ENCODE assay signal across 12 cellular contexts in the genomic region with DNA sequence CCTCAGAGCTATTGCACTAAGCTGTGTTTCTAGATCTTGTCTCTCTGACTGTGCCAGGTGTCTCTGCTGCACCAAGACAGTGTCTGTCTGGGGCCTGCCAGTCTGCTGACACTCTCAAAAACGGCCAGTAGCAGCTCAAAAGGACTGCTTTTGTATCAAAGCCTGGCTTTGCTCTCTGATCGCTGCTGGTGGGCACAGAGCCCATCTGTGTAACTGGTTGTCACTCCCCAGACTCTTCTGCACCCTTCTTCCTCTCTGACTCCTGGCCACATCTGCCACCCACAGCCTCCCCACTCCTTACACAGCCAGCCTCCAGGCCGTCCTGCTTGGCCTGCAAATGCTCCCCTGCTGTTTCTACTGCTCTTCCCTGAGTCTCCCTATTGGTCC. TPM values are rescaled to one million over a fixed set of nuclear protein-coding genes. Genes with fewer than 3 reads are reported as not detected.
A peak's percentile ranks its signal among the peaks of the same experiment; 100 is the strongest.
DNase-seq lines count a peak whose midpoint lies in the region; ATAC-seq, FAIRE-seq and TF ChIP-seq lines count a peak whose summit lies in the region.
"Had no signal": no experiment of that assay in that cellular context is flagged by ENCODE, and none has a peak within 500 bp of the region (broad histone marks: within the 10 kb centered on the region; RNA-seq: fewer than 3 reads in every experiment).

No MANE protein-coding gene starts in this region.

- DNase-seq in SK-N-SH (peak; percentile 68), WTC11 (ENCODE audit: low spot score) (no peak), head of caudate nucleus (peak in 38 of 42 donors; percentile 27 to 84 (median 57)), smooth muscle cell (lab: John Stamatoyannopoulos, UW; ENCODE audit: unreplicated experiment) (no peak), small intestine (no peak)
- DNase-seq: left lung; NCI-H1105 treated with DMSO at 0.1 percent for 48 hours; stimulated activated naive CD4-positive, alpha-beta T cell treated with Interleukin-2 at 50 U/mL for 16 hours had no signal

- POLR2A ChIA-PET in SK-N-SH (lab: Yijun Ruan, JAX) (interaction anchor here (1.0 to 1.1 kb wide), 2 partner anchors 25 to 31 kb away, joined by 3 read pairs; no protein-coding TSS in a partner anchor), WTC11 (lab: Charles Lee) (no interaction called here)

- H4K20me1 ChIP-seq in SK-N-SH (ENCODE audit: insufficient read depth) (peaks cover 29% of the 10 kb centered on the region), smooth muscle cell (ENCODE audit: low read depth) (peaks cover 92% of the 10 kb centered on the region)

- H3K27me3 Mint-ChIP-seq in WTC11 (ENCODE audit: low read depth) = no peaks in the 10 kb centered on the region

- H3K9me3 ChIP-seq in SK-N-SH (no peaks in the 10 kb centered on the region), smooth muscle cell (replicated peaks; ENCODE audit: low read depth) (no peaks in the 10 kb centered on the region), small intestine (ENCODE audit: control insufficient read depth, low read depth) (no peaks in the 10 kb centered on the region)
- H3K9me3 ChIP-seq: left lung had no signal

- CTCF ChIA-PET in SK-N-SH (lab: Yijun Ruan, JAX) = interaction anchor here (2.2 to 4.3 kb wide), 2 partner anchors 26 to 31 kb away, joined by 7 to 30 read pairs; partner anchors contain the start of gene MED15
- CTCF ChIA-PET in WTC11 (lab: Charles Lee) = interaction anchor here (0.7 to 2.9 kb wide), 2 partner anchors 10 to 30 kb away, joined by 3 to 14 read pairs; no protein-coding TSS in a partner anchor

- no peak for ATAC-seq in SK-N-SH treated with all-trans-retinoic acid at 6 μM for 48 hours
- ATAC-seq in WTC11 = no peak
- no peak for ATAC-seq in GM21717 (IDR thresholded peaks at IDR 0.05; ENCODE audit: unreplicated experiment)
- no peak for ATAC-seq in GM18498 (IDR thresholded peaks at IDR 0.05; ENCODE audit: unreplicated experiment)
- ATAC-seq: left lung had no signal

- peaks cover 14% of the 10 kb centered on the region for H3K36me3 Mint-ChIP-seq in WTC11

- intact Hi-C loops in head of caudate nucleus (cut with DNase I) = no loop called here

- peaks cover 39% of the 10 kb centered on the region for H3F3A ChIP-seq in SK-N-SH (replicated peaks; ENCODE audit: insufficient read depth)
- peaks cover 31% of the 10 kb centered on the region for H3F3A ChIP-seq in smooth muscle cell (ENCODE audit: low read depth)

- no peak for TF ChIP-seq CTCF in SK-N-SH (IDR thresholded peaks at IDR 0.05)
- TF ChIP-seq CTCF in WTC11 (IDR thresholded peaks at IDR 0.05) = no peak
- no peak for TF ChIP-seq CTCF in smooth muscle cell (IDR thresholded peaks at IDR 0.05; ENCODE audit: borderline replicate concordance, insufficient read depth, poor library complexity, severe bottlenecking)

- H3K4me3 Mint-ChIP-seq in WTC11 = no peak overlapping the region

- H3K4me1 Mint-ChIP-seq in WTC11 = peaks cover 29% of the 10 kb centered on the region

- peak in 1 of 2 experiments; percentile 69; a peak in 1 of 4 replicates for TF ChIP-seq EP300 in SK-N-SH (IDR thresholded peaks at IDR 0.05; ENCODE audit: borderline replicate concordance in 1 of 2, low read depth in 1 of 2, low read length in 1 of 2)

- peak overlapping the region; percentile 34 for H3K27ac Mint-ChIP-seq in WTC11

- no peak overlapping the region for H3K9ac ChIP-seq in SK-N-SH
- H3K9ac ChIP-seq in smooth muscle cell (ENCODE audit: low read depth) = no peak overlapping the region

- peak overlapping the region; percentile 71; the same call in 1 of the 2 replicates for H3K4me2 ChIP-seq in SK-N-SH
- peak overlapping the region; percentile 78 for H3K4me2 ChIP-seq in smooth muscle cell

- peak overlapping the region; percentile 95 to 96 for H3K27ac ChIP-seq in SK-N-SH (ENCODE audit: low read depth in 2 of 2, low read length in 1 of 2)
- H3K27ac ChIP-seq in smooth muscle cell (ENCODE audit: low read depth) = peak overlapping the region; percentile 98
- H3K27ac ChIP-seq in small intestine (ENCODE audit: low read depth in 1 of 2, low read length in 1 of 2) = no peak overlapping the region
- H3K27ac ChIP-seq: HL-60 had no signal

- H3K9me2 ChIP-seq in SK-N-SH = no peaks in the 10 kb centered on the region

- H3K79me2 ChIP-seq in SK-N-SH (ENCODE audit: insufficient read depth) (peaks cover 85% of the 10 kb centered on the region), smooth muscle cell (ENCODE audit: low read depth) (peaks cover 79% of the 10 kb centered on the region)

- 34% methylated on average over 2 of the region's 3 CpGs for WGBS in SK-N-SH (ENCODE audit: low lambda C conversion rate)
- 82% methylated on average over 3 of the region's 3 CpGs for WGBS in smooth muscle cell (ENCODE audit: low lambda C conversion rate)
- WGBS in small intestine, 3 donors = 65 to 74% (median 66%) methylated on average over 3 of the region's 3 CpGs

- no peak for FAIRE-seq in small intestine (lab: Jason Lieb, UNC)

- no peaks in the 10 kb centered on the region for H3K9me3 Mint-ChIP-seq in WTC11

- H3K36me3 ChIP-seq in SK-N-SH (replicated peaks in 1 of 2; ENCODE audit: control insufficient read depth in 1 of 2, insufficient read depth in 2 of 2, low read length in 1 of 2) (peaks cover 9 to 24% of the 10 kb centered on the region in 2 experiments), smooth muscle cell (ENCODE audit: low read depth) (no peaks in the 10 kb centered on the region), small intestine (ENCODE audit: control insufficient read depth in 2 of 2, insufficient read depth in 2 of 2, low read length in 2 of 2) (peaks cover 0 to 2% of the 10 kb centered on the region in 2 donors)

- H2AFZ ChIP-seq in SK-N-SH (ENCODE audit: low read depth) = no peak overlapping the region
- H2AFZ ChIP-seq in smooth muscle cell (ENCODE audit: low read depth) = no peak overlapping the region

- TF ChIP-seq RAD21 in SK-N-SH (IDR thresholded peaks at IDR 0.05; ENCODE audit: low read length) = no peak

- no peak overlapping the region for H3K4me3 ChIP-seq in SK-N-SH (ENCODE audit: low read depth in 2 of 2, low read length in 1 of 2)
- H3K4me3 ChIP-seq in smooth muscle cell = no peak overlapping the region
- H3K4me3 ChIP-seq in small intestine (ENCODE audit: low read depth in 1 of 2, low read length in 2 of 2) = no peak overlapping the region
- H3K4me3 ChIP-seq: left lung had no signal

- peaks cover 35 to 79% of the 10 kb centered on the region in 2 experiments for H3K4me1 ChIP-seq in SK-N-SH (ENCODE audit: control insufficient read depth in 1 of 2, insufficient read depth in 2 of 2, low read depth in 1 of 2, low read length in 1 of 2)
- peaks cover 35% of the 10 kb centered on the region for H3K4me1 ChIP-seq in smooth muscle cell (ENCODE audit: low read depth)
- peaks cover 2 to 18% of the 10 kb centered on the region in 2 donors for H3K4me1 ChIP-seq in small intestine (ENCODE audit: control insufficient read depth in 2 of 2, insufficient read depth in 1 of 2, low read depth in 1 of 2, low read length in 1 of 2)

- H3K27me3 ChIP-seq in SK-N-SH (ENCODE audit: insufficient read depth) (no peaks in the 10 kb centered on the region), smooth muscle cell (ENCODE audit: low read depth) (no peaks in the 10 kb centered on the region), small intestine (ENCODE audit: control insufficient read depth in 2 of 2, insufficient read depth in 2 of 2, low read length in 2 of 2) (no peaks in the 10 kb centered on the region)
- H3K27me3 ChIP-seq: left lung had no signal

TF ChIP-seq in SK-N-SH, 30 proteins besides CTCF, POLR2A, EP300 and RAD21 (continues in another document):
- TF ChIP-seq, protein P1, sequence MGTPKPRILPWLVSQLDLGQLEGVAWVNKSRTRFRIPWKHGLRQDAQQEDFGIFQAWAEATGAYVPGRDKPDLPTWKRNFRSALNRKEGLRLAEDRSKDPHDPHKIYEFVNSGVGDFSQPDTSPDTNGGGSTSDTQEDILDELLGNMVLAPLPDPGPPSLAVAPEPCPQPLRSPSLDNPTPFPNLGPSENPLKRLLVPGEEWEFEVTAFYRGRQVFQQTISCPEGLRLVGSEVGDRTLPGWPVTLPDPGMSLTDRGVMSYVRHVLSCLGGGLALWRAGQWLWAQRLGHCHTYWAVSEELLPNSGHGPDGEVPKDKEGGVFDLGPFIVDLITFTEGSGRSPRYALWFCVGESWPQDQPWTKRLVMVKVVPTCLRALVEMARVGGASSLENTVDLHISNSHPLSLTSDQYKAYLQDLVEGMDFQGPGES (IDR thresholded peaks at IDR 0.05; ENCODE audit: low read depth, low read length) = no peak

TF ChIP-seq in SK-N-SH treated with all-trans-retinoic acid at 6 μM for 48 hours, 23 proteins besides CTCF, POLR2A, EP300 and RAD21 (continues in another document):
- TF ChIP-seq ZNF565 (CRISPR knock-in tag; conservative IDR thresholded peaks at IDR 0.05; ENCODE audit: low read depth) (no peak), ARNTL (CRISPR knock-in tag; IDR thresholded peaks at IDR 0.05; ENCODE audit: borderline replicate concordance, low read depth) (no peak), BACH2 (CRISPR knock-in tag; IDR thresholded peaks at IDR 0.05; ENCODE audit: borderline replicate concordance) (no peak), ZNF70 (CRISPR knock-in tag; IDR thresholded peaks at IDR 0.05) (no peak)

TF ChIP-seq in WTC11, 78 proteins besides CTCF, POLR2A, EP300 and RAD21 (continues in another document):
- TF ChIP-seq, protein P2, sequence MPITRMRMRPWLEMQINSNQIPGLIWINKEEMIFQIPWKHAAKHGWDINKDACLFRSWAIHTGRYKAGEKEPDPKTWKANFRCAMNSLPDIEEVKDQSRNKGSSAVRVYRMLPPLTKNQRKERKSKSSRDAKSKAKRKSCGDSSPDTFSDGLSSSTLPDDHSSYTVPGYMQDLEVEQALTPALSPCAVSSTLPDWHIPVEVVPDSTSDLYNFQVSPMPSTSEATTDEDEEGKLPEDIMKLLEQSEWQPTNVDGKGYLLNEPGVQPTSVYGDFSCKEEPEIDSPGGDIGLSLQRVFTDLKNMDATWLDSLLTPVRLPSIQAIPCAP (CRISPR knock-in tag; IDR thresholded peaks at IDR 0.05) = no peak
- no peak for TF ChIP-seq ZNF317 (CRISPR knock-in tag; IDR thresholded peaks at IDR 0.05; ENCODE audit: borderline replicate concordance, low read depth)
- no peak for TF ChIP-seq GTF2I (CRISPR knock-in tag; conservative IDR thresholded peaks at IDR 0.05)
- TF ChIP-seq NFYB (CRISPR knock-in tag; conservative IDR thresholded peaks at IDR 0.05; ENCODE audit: low read depth) = no peak

RNA-seq across cellular contexts. Expression of gene MED15, which starts 26.5 kb away (rescaled TPM):
- polyA plus RNA-seq in SK-N-SH (2012; rRNA removed) (36.0 and 45.1 TPM in 2 replicates), smooth muscle cell (70.5 and 78.5 TPM in 2 replicates), small intestine (100 to 1,000 TPM in 1 of 3 donors, 10 to 100 TPM in 2; 56.6 to 106 (median 96.7) TPM)
- polyA plus RNA-seq in SK-N-SH (2012; cell fraction: cytosol; rRNA removed) = 20.6 and 30.1 TPM in 2 replicates
- polyA plus RNA-seq in SK-N-SH (2012; cell fraction: nucleus; rRNA removed) = 186 and 205 TPM in 2 replicates
- total RNA-seq in WTC11 (2021) (60.9 to 67.7 TPM (median 62.6 TPM) in 3 replicates), smooth muscle cell (25.3 and 29.2 TPM in 2 replicates)

RNA-seq across cellular contexts. Expression of gene KLHL22, which starts 38.3 kb away (rescaled TPM):
- polyA plus RNA-seq in SK-N-SH (2012; rRNA removed) = 26.5 and 29.8 TPM in 2 replicates
- polyA plus RNA-seq in SK-N-SH (2012; cell fraction: cytosol; rRNA removed) = 9.3 and 17.3 TPM in 2 replicates
- polyA plus RNA-seq in SK-N-SH (2012; cell fraction: nucleus; rRNA removed) = 56.9 and 66.8 TPM in 2 replicates
- 9.9 to 15.7 TPM (median 12.1 TPM) in 3 replicates for total RNA-seq in WTC11 (2021)
- 17.1 and 26.1 TPM in 2 replicates for total RNA-seq in smooth muscle cell
- 18.1 and 27.3 TPM in 2 replicates for polyA plus RNA-seq in smooth muscle cell
- 10 to 100 TPM in 1 of 3 donors, 1 to 10 TPM in 2; 5.9 to 10.3 (median 6.9) TPM for polyA plus RNA-seq in small intestine

Comparison
In these comparisons a context has a peak if more than half of its experiments do, and no peak if none do; other contexts are left out.
1. DNase-seq: peak in SK-N-SH (single experiment) and head of caudate nucleus (38 of 42); none in WTC11 (single experiment), smooth muscle cell (single experiment) and small intestine (single experiment).
2. H3K27ac ChIP-seq: peak in SK-N-SH (2 of 2) and smooth muscle cell (single experiment); none in small intestine (0 of 2).